ENCODE assay signal across 28 cellular contexts in genomic region chr3:168914662-168915061, GRCh38.
DNase-seq lines count a peak whose midpoint lies in the region; ATAC-seq and TF ChIP-seq lines count a peak whose summit lies in the region.
"Had no signal": no experiment of that assay in that cellular context is flagged by ENCODE, and none has a peak within 500 bp of the region (broad histone marks: within the 10 kb centered on the region; RNA-seq: fewer than 3 reads in every experiment).

No MANE protein-coding gene starts in this region.

- H3K4me1 ChIP-seq in foreskin keratinocyte (no peaks in the 10 kb centered on the region), heart left ventricle (no peaks in the 10 kb centered on the region)
- H3K4me1 ChIP-seq: gastrocnemius medialis, HAP-1, stomach, tibial artery had no signal

- H3K27me3 Mint-ChIP-seq in activated naive CD8-positive, alpha-beta T cell treated with anti-CD3 and anti-CD28 coated beads for 36 hours, result no peaks in the 10 kb centered on the region
- H3K27me3 Mint-ChIP-seq: activated CD4-positive, alpha-beta T cell treated with anti-CD3 and anti-CD28 coated beads, Interleukin-2, amount 10 ng/mL, durations not matched to agents 24 days and 14 days; CD8-positive, alpha-beta memory T cell; IgD-negative memory B cell; progenitor cell of endocrine pancreas had no signal

- H3K36me3 ChIP-seq in heart left ventricle, result no peaks in the 10 kb centered on the region
- H3K36me3 ChIP-seq: gastrocnemius medialis, HAP-1, stomach, tibial artery, WERI-Rb-1 had no signal

- no peaks in the 10 kb centered on the region for H3K9me3 ChIP-seq in heart left ventricle
- H3K9me3 ChIP-seq: gastrocnemius medialis, HAP-1, stomach, tibial artery had no signal

- no peak overlapping the region for H3K4me3 Mint-ChIP-seq in activated naive CD8-positive, alpha-beta T cell treated with anti-CD3 and anti-CD28 coated beads for 36 hours
- H3K4me3 Mint-ChIP-seq: activated CD4-positive, alpha-beta T cell treated with anti-CD3 and anti-CD28 coated beads, Interleukin-2, amount 10 ng/mL, durations not matched to agents 24 days and 14 days; CD8-positive, alpha-beta memory T cell; IgD-negative memory B cell; T-helper 2 cell treated with Interferon-gamma antibody and Interleukin-4, amounts not matched to agents 5 μg/mL and 100 μg/mL, for 36 hours had no signal

- no peak overlapping the region for H3K27ac Mint-ChIP-seq in activated naive CD8-positive, alpha-beta T cell treated with anti-CD3 and anti-CD28 coated beads for 36 hours
- H3K27ac Mint-ChIP-seq: activated CD4-positive, alpha-beta T cell treated with anti-CD3 and anti-CD28 coated beads, Interleukin-2, amount 10 ng/mL, durations not matched to agents 24 days and 14 days; CD8-positive, alpha-beta memory T cell; IgD-negative memory B cell; progenitor cell of endocrine pancreas; T-helper 2 cell treated with Interferon-gamma antibody and Interleukin-4, amounts not matched to agents 5 μg/mL and 100 μg/mL, for 36 hours had no signal

- no peaks in the 10 kb centered on the region for H3K9me3 Mint-ChIP-seq in activated naive CD8-positive, alpha-beta T cell treated with anti-CD3 and anti-CD28 coated beads for 36 hours
- H3K9me3 Mint-ChIP-seq: activated CD4-positive, alpha-beta T cell treated with anti-CD3 and anti-CD28 coated beads, Interleukin-2, amount 10 ng/mL, durations not matched to agents 24 days and 14 days; T-helper 2 cell treated with Interferon-gamma antibody and Interleukin-4, amounts not matched to agents 5 μg/mL and 100 μg/mL, for 36 hours had no signal

- 67 to 88% (median 73%) methylated on average over 1 of the region's 1 CpG for WGBS in heart left ventricle, 4 donors

- TF ChIP-seq CTCF in astrocyte of the spinal cord (IDR thresholded peaks at IDR 0.05; ENCODE audit: low read depth, low read length), result no peak
- no peak for TF ChIP-seq CTCF in foreskin keratinocyte (conservative IDR thresholded peaks at IDR 0.05)
- no peak for TF ChIP-seq CTCF in heart left ventricle (IDR thresholded peaks at IDR 0.05)

- no peak overlapping the region for H3K27ac ChIP-seq in foreskin keratinocyte
- no peak overlapping the region for H3K27ac ChIP-seq in heart left ventricle
- H3K27ac ChIP-seq: gastrocnemius medialis, HL-60, stomach, tibial artery, WERI-Rb-1 had no signal

- in situ Hi-C loops in astrocyte of the spinal cord (cut with HindIII; ENCODE audit: low sequenced_read_pairs), result no loop called here

- ATAC-seq in foreskin keratinocyte (no peak), HG02840 (IDR thresholded peaks at IDR 0.05; ENCODE audit: low FRiP score, unreplicated experiment) (no peak), HG02763 (IDR thresholded peaks at IDR 0.05; ENCODE audit: unreplicated experiment) (no peak), heart left ventricle (no peak)
- ATAC-seq: gastrocnemius medialis had no signal

- intact Hi-C loops in heart left ventricle (cut with DNase I), result no loop called here

- DNase-seq in HS-5 (ENCODE audit: low read depth) (peak; percentile 18), astrocyte of the spinal cord (ENCODE audit: low read depth, low spot score) (peak; percentile 47), foreskin keratinocyte (peak; percentile 1 to 25), heart left ventricle (no peak)
- DNase-seq in activated naive CD8-positive, alpha-beta T cell treated with anti-CD3 and anti-CD28 coated beads for 36 hours, result no peak
- DNase-seq: activated CD4-positive, alpha-beta T cell treated with anti-CD3 and anti-CD28 coated beads, Interleukin-2, amount 10 ng/mL, durations not matched to agents 24 days and 14 days; activated naive CD4-positive, alpha-beta T cell; activated T-cell treated with anti-CD3 and anti-CD28 coated beads, Interleukin-2, amount 50 U/mL, for 48 hours; amygdala; CD8-positive, alpha-beta memory T cell; erythroblast; gastrocnemius medialis; kidney; NCI-H1105 treated with DMSO at 0.1 percent for 48 hours; NCI-H2029 treated with DMSO at 0.1 percent for 48 hours; NCI-H2227 treated with DMSO at 0.1 percent for 48 hours; NCI-H748 treated with DMSO at 0.1 percent for 48 hours; stimulated activated CD8-positive, alpha-beta memory T cell treated with anti-CD3 and anti-CD28 coated beads, Interleukin-4, amount 100 ng/mL, for 48 hours; stomach; tibial artery; WERI-Rb-1 had no signal

- H3K4me1 Mint-ChIP-seq in activated naive CD8-positive, alpha-beta T cell treated with anti-CD3 and anti-CD28 coated beads for 36 hours, result no peaks in the 10 kb centered on the region
- H3K4me1 Mint-ChIP-seq: activated CD4-positive, alpha-beta T cell treated with anti-CD3 and anti-CD28 coated beads, Interleukin-2, amount 10 ng/mL, durations not matched to agents 24 days and 14 days; CD8-positive, alpha-beta memory T cell; IgD-negative memory B cell had no signal

- no peaks in the 10 kb centered on the region for H3K36me3 Mint-ChIP-seq in activated naive CD8-positive, alpha-beta T cell treated with anti-CD3 and anti-CD28 coated beads for 36 hours
- H3K36me3 Mint-ChIP-seq: CD8-positive, alpha-beta memory T cell; IgD-negative memory B cell had no signal

- H3K27me3 ChIP-seq in foreskin keratinocyte (no peaks in the 10 kb centered on the region), heart left ventricle (no peaks in the 10 kb centered on the region)
- H3K27me3 ChIP-seq: gastrocnemius medialis, stomach, tibial artery had no signal

- H3K4me3 ChIP-seq in astrocyte of the spinal cord (ENCODE audit: low read depth, low read length) (no peak overlapping the region), heart left ventricle (no peak overlapping the region)
- H3K4me3 ChIP-seq: gastrocnemius medialis, HAP-1, stomach, tibial artery had no signal

- no peak for TF ChIP-seq POLR2A in heart left ventricle (IDR thresholded peaks at IDR 0.05)

Comparison
In these comparisons a context has a peak if more than half of its experiments do, and no peak if none do; other contexts are left out.
1. DNase-seq: peak in HS-5 (single experiment), astrocyte of the spinal cord (single experiment) and foreskin keratinocyte (2 of 2); none in activated naive CD8-positive, alpha-beta T cell treated with anti-CD3 and anti-CD28 coated beads for 36 hours (single experiment) and heart left ventricle (0 of 5).